Comparison of ENCODE assay signal across 14 cellular contexts in the genomic region with DNA sequence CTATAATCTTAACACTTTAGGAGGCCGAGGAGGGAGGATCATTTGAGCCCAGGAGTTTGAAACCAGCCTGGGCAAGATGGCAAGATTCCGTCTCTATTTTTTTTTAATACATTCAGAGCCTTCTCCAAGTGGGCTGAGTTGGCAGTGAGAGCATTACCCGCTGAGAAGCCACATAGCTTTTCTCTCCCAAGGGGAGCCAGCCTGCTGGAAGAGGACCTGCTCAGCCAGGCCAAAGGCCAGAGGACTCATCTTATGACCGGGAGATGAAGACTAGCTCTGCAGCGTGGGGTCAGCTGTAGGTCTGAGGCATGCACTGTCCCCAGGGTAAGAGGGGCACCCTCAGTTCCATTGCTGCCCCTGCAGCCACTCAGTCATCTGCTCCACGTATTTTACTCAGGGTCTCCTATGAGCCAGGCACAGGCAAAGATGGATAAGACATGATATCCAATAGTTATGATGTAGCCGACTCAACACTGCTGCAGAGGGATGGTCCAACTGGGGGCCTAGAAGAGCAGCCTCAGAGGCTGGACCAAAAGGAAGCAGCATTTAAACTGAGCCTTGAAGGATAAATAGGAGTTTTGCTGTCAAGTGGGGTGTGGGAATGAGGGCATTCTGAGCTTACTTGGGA. TPM values are rescaled to one million over a fixed set of nuclear protein-coding genes. Genes with fewer than 3 reads are reported as not detected.
A peak's percentile ranks its signal among the peaks of the same experiment; 100 is the strongest.
DNase-seq lines count a peak whose midpoint lies in the region; ATAC-seq and TF ChIP-seq lines count a peak whose summit lies in the region.
"Had no signal": no experiment of that assay in that cellular context is flagged by ENCODE, and none has a peak within 500 bp of the region (broad histone marks: within the 10 kb centered on the region; RNA-seq: fewer than 3 reads in every experiment).

No MANE protein-coding gene starts in this region.

- no peaks in the 10 kb centered on the region for H4K20me1 ChIP-seq in GM23338 (replicated peaks; ENCODE audit: insufficient read depth)

- H3K4me1 Mint-ChIP-seq in CD4-positive, CD25-positive, alpha-beta regulatory T cell = peaks cover 0 to 20% (median 7%) of the 10 kb centered on the region in 4 donors
- H3K4me1 Mint-ChIP-seq in GM23338 (peaks cover 41% of the 10 kb centered on the region), nephron progenitor cell (peaks cover 42% of the 10 kb centered on the region)

- H3K79me2 ChIP-seq in GM23338 (replicated peaks; ENCODE audit: insufficient read depth) = peaks cover 8% of the 10 kb centered on the region

- peaks cover 9% of the 10 kb centered on the region for H3K4me1 ChIP-seq in CD4-positive, CD25-positive, alpha-beta regulatory T cell (ENCODE audit: control insufficient read depth, insufficient read depth, low read length, poor library complexity, severe bottlenecking)
- H3K4me1 ChIP-seq in GM23338 (ENCODE audit: insufficient read depth) = peaks cover 28% of the 10 kb centered on the region

- peaks cover 0 to 3% (median 0%) of the 10 kb centered on the region in 7 donors for H3K9me3 Mint-ChIP-seq in CD4-positive, CD25-positive, alpha-beta regulatory T cell
- no peaks in the 10 kb centered on the region; the same call in 2 of the 3 replicates for H3K9me3 Mint-ChIP-seq in GM23338
- H3K9me3 Mint-ChIP-seq in nephron progenitor cell = no peaks in the 10 kb centered on the region

- H3K4me2 ChIP-seq in GM23338 = no peak overlapping the region

- H3K27ac ChIP-seq in CD4-positive, CD25-positive, alpha-beta regulatory T cell (ENCODE audit: insufficient read depth, low read length, poor library complexity, severe bottlenecking) = no peak overlapping the region
- H3K27ac ChIP-seq in GM23338 (ENCODE audit: low read depth) (no peak overlapping the region), coronary artery (peak overlapping the region; percentile 93 to 96)
- H3K27ac ChIP-seq: SK-N-MC had no signal

- peaks cover 17% of the 10 kb centered on the region for H3F3A ChIP-seq in GM23338 (replicated peaks; ENCODE audit: low read depth)

- H3K9me3 ChIP-seq in CD4-positive, CD25-positive, alpha-beta regulatory T cell (ENCODE audit: control insufficient read depth in 2 of 2, low read length in 2 of 2) = no peaks in the 10 kb centered on the region

- peaks cover 10% of the 10 kb centered on the region for H3K27me3 ChIP-seq in CD4-positive, CD25-positive, alpha-beta regulatory T cell (ENCODE audit: control insufficient read depth, insufficient read depth, low read length)
- no peaks in the 10 kb centered on the region for H3K27me3 ChIP-seq in GM23338 (ENCODE audit: insufficient read depth)

- peak overlapping the region; percentile 0 to 73 (median 58) for H3K4me3 Mint-ChIP-seq in CD4-positive, CD25-positive, alpha-beta regulatory T cell
- H3K4me3 Mint-ChIP-seq in GM23338 (peak overlapping the region; percentile 44), nephron progenitor cell (peak overlapping the region; percentile 83)

- H3K4me3 ChIP-seq in CD4-positive, CD25-positive, alpha-beta regulatory T cell (ENCODE audit: low read depth, low read length) = no peak overlapping the region
- no peak overlapping the region for H3K4me3 ChIP-seq in GM23338
- no peak overlapping the region for H3K4me3 ChIP-seq in coronary artery
- H3K4me3 ChIP-seq: SK-N-MC had no signal

- H3K36me3 Mint-ChIP-seq in CD4-positive, CD25-positive, alpha-beta regulatory T cell = peaks cover 4% of the 10 kb centered on the region
- H3K36me3 Mint-ChIP-seq in GM23338 (ENCODE audit: low read depth) = peaks cover 10% of the 10 kb centered on the region
- peaks cover 4% of the 10 kb centered on the region for H3K36me3 Mint-ChIP-seq in nephron progenitor cell (ENCODE audit: low read depth)

- no peak overlapping the region for H2AFZ ChIP-seq in GM23338

- no peaks in the 10 kb centered on the region for H3K9me2 ChIP-seq in GM23338 (ENCODE audit: insufficient read depth)

- DNase-seq in CD4-positive, CD25-positive, alpha-beta regulatory T cell = no peak
- DNase-seq in GM23338 (ENCODE audit: low spot score) (no peak), coronary artery (ENCODE audit: low spot score) (no peak), nephron progenitor cell (no peak), DMS 273 treated with DMSO at 0.1 percent for 48 hours (lab: John Stamatoyannopoulos, UW) (no peak)
- DNase-seq: C1 segment of cervical spinal cord; cerebellar nuclear complex; stimulated activated naive CD8-positive, alpha-beta T cell treated with anti-CD3 and anti-CD28 coated beads, Interleukin-15, Interleukin-2, amounts not matched to agents 100 U/mL and 50 U/mL, for 24 hours had no signal

- ATAC-seq in CD4-positive, CD25-positive, alpha-beta regulatory T cell (ENCODE audit: low read depth in 2 of 2) = no peak
- no peak for ATAC-seq in GM23338
- ATAC-seq in GM19395 (IDR thresholded peaks at IDR 0.05; ENCODE audit: unreplicated experiment) = no peak
- no peak for ATAC-seq in GM18511 (IDR thresholded peaks at IDR 0.05; ENCODE audit: unreplicated experiment)
- no peak for ATAC-seq in GM21381 (IDR thresholded peaks at IDR 0.05; ENCODE audit: unreplicated experiment)
- ATAC-seq: activated CD4-positive, CD25-positive, alpha-beta regulatory T cell treated with anti-CD3 and anti-CD28 coated beads, Interleukin-2, amount 50 U/mL, for 24 hours; sciatic nerve; stimulated activated naive CD8-positive, alpha-beta T cell treated with anti-CD3 and anti-CD28 coated beads, Interleukin-15, Interleukin-2, amounts not matched to agents 100 U/mL and 50 U/mL, for 24 hours had no signal

- no peak for TF ChIP-seq CTCF in GM23338 (conservative IDR thresholded peaks at IDR 0.05; ENCODE audit: low read depth in 2 of 2)
- TF ChIP-seq CTCF in coronary artery (IDR thresholded peaks at IDR 0.05) = no peak
- no peak for TF ChIP-seq CTCF in nephron progenitor cell (IDR thresholded peaks at IDR 0.05)

- H3K36me3 ChIP-seq in CD4-positive, CD25-positive, alpha-beta regulatory T cell (ENCODE audit: control insufficient read depth, insufficient read depth, low read length) = no peaks in the 10 kb centered on the region
- peaks cover 5% of the 10 kb centered on the region; the same call in 1 of the 2 replicates for H3K36me3 ChIP-seq in GM23338 (ENCODE audit: insufficient read depth)

- peaks cover 70% of the 10 kb centered on the region for H3K27me3 Mint-ChIP-seq in CD4-positive, CD25-positive, alpha-beta regulatory T cell
- H3K27me3 Mint-ChIP-seq in GM23338 (ENCODE audit: insufficient read depth, low read depth, poor library complexity) (peaks cover 19% of the 10 kb centered on the region), nephron progenitor cell (ENCODE audit: low read depth, poor library complexity) (peaks cover 19% of the 10 kb centered on the region)

- no peak overlapping the region for H3K27ac Mint-ChIP-seq in CD4-positive, CD25-positive, alpha-beta regulatory T cell
- no peak overlapping the region for H3K27ac Mint-ChIP-seq in GM23338
- H3K27ac Mint-ChIP-seq in nephron progenitor cell = no peak overlapping the region

TF ChIP-seq in GM23338, 12 proteins besides CTCF, POLR2A, EP300 and RAD21 (continues in another document):
- no peak for TF ChIP-seq EZH2phosphoT487 (IDR thresholded peaks at IDR 0.05; ENCODE audit: unreplicated experiment)
- no peak for TF ChIP-seq ZNF331 (CRISPR knock-in tag; IDR thresholded peaks at IDR 0.05; ENCODE audit: low read depth)
- TF ChIP-seq CREB1 (CRISPR knock-in tag; IDR thresholded peaks at IDR 0.05; ENCODE audit: low read depth) = no peak
- TF ChIP-seq, protein P1, sequence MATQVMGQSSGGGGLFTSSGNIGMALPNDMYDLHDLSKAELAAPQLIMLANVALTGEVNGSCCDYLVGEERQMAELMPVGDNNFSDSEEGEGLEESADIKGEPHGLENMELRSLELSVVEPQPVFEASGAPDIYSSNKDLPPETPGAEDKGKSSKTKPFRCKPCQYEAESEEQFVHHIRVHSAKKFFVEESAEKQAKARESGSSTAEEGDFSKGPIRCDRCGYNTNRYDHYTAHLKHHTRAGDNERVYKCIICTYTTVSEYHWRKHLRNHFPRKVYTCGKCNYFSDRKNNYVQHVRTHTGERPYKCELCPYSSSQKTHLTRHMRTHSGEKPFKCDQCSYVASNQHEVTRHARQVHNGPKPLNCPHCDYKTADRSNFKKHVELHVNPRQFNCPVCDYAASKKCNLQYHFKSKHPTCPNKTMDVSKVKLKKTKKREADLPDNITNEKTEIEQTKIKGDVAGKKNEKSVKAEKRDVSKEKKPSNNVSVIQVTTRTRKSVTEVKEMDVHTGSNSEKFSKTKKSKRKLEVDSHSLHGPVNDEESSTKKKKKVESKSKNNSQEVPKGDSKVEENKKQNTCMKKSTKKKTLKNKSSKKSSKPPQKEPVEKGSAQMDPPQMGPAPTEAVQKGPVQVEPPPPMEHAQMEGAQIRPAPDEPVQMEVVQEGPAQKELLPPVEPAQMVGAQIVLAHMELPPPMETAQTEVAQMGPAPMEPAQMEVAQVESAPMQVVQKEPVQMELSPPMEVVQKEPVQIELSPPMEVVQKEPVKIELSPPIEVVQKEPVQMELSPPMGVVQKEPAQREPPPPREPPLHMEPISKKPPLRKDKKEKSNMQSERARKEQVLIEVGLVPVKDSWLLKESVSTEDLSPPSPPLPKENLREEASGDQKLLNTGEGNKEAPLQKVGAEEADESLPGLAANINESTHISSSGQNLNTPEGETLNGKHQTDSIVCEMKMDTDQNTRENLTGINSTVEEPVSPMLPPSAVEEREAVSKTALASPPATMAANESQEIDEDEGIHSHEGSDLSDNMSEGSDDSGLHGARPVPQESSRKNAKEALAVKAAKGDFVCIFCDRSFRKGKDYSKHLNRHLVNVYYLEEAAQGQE (IDR thresholded peaks at IDR 0.05; ENCODE audit: unreplicated experiment) = no peak
- no peak for TF ChIP-seq ZNF114 (CRISPR knock-in tag; IDR thresholded peaks at IDR 0.05)

RNA-seq across cellular contexts. Expression of a gene that starts 1.8 kb away (rescaled TPM):
- 0.62 TPM for total RNA-seq in CD4-positive, CD25-positive, alpha-beta regulatory T cell
- not detected for polyA plus RNA-seq in CD4-positive, CD25-positive, alpha-beta regulatory T cell
- total RNA-seq in GM23338 (2014; rRNA removed; shearing (Covaris generic)) = 19.3 and 23.7 TPM in 2 replicates
- 7.3 and 8.7 TPM in 2 replicates for polyA plus RNA-seq in GM23338 (2016; fragmentation: Nextera tagmentation; extraction: Ambion mirVana)

RNA-seq across cellular contexts. Expression of a gene that starts 24.7 kb away (rescaled TPM):
- 11.1 TPM for total RNA-seq in CD4-positive, CD25-positive, alpha-beta regulatory T cell
- polyA plus RNA-seq in CD4-positive, CD25-positive, alpha-beta regulatory T cell = 1 to 10 TPM; 1.9 to 3.2 (median 2.9) TPM
- 7.4 and 8.2 TPM in 2 replicates for total RNA-seq in GM23338 (2014; rRNA removed; shearing (Covaris generic))
- polyA plus RNA-seq in GM23338 (2016; fragmentation: Nextera tagmentation; extraction: Ambion mirVana) = 7.6 and 8.9 TPM in 2 replicates

RNA-seq across cellular contexts. Expression of a gene that starts 25.2 kb away (rescaled TPM):
- 86.9 TPM for total RNA-seq in CD4-positive, CD25-positive, alpha-beta regulatory T cell
- 10 to 100 TPM; 22.4 to 46.4 (median 42.6) TPM for polyA plus RNA-seq in CD4-positive, CD25-positive, alpha-beta regulatory T cell
- total RNA-seq in GM23338 (2014; rRNA removed; shearing (Covaris generic)) = 20.7 and 25.8 TPM in 2 replicates
- 13.3 and 15.0 TPM in 2 replicates for polyA plus RNA-seq in GM23338 (2016; fragmentation: Nextera tagmentation; extraction: Ambion mirVana)

Comparison
In these comparisons a context has a peak if more than half of its experiments do, and no peak if none do; other contexts are left out.
1. H3K27ac ChIP-seq: peak in coronary artery (2 of 2); none in CD4-positive, CD25-positive, alpha-beta regulatory T cell (single experiment) and GM23338 (single experiment).
2. RNA of a gene that starts 1.8 kb away (total RNA-seq): 19.3 to 23.7 TPM in GM23338; 0.62 TPM in CD4-positive, CD25-positive, alpha-beta regulatory T cell (single experiment); every median in the first group is over 10 times any median in the second.
3. Peak in every context shown above with its lines, with median percentiles within 50 percentile points of each other: H3K4me3 Mint-ChIP-seq.